In the genomic region with DNA sequence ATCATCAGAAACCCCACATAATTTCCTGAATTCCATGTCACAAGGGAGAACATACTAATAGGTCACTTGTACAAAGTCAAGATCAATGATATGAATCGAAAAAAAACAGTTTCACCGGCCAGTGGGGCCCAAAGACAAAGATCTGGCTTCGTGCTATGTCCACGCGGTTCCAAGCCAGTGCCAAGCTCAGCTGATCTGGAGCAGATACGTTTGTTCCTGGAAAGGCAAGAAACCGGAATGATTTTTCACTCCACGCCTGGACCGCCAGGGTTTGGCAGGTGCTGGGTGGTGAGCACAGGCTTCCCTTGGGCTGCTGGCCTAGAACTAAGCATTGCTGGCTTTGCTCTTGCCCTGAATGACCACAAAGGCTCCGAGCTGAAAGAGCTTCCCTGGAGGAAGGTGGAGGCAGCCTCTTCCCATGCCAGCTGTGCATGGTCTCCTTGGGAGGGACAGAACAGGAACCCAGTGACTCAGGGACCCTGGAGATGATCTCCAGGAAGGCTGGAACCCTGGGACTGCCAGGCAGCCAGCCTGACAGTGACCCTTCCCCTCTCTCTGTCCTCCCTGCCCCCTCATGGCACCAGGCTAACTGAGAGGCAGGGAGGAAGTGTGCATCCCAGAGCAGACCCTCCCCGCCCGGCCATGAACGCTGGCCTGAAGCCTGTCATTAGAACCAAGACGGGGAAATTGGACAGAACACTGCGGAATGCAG, we compare ENCODE assay signal across 20 cellular contexts. TPM values are rescaled to one million over a fixed set of nuclear protein-coding genes. Genes with fewer than 3 reads are reported as not detected.
DNase-seq lines count a peak whose midpoint lies in the region; ATAC-seq and TF ChIP-seq lines count a peak whose summit lies in the region.
"Had no signal": no experiment of that assay in that cellular context is flagged by ENCODE, and none has a peak within 500 bp of the region (broad histone marks: within the 10 kb centered on the region; RNA-seq: fewer than 3 reads in every experiment).

No MANE protein-coding gene starts in this region.

- H2AK5ac ChIP-seq in neuronal stem cell (ENCODE audit: low read depth, low read length) = peak overlapping the region; percentile 70

- H3K36me3 ChIP-seq in heart right ventricle (no peaks in the 10 kb centered on the region), neuronal stem cell (replicated peaks in 1 of 2; ENCODE audit: control insufficient read depth in 2 of 2, insufficient read depth in 2 of 2, low read length in 2 of 2) (no peaks in the 10 kb centered on the region), aorta (ENCODE audit: control insufficient read depth in 1 of 2, insufficient read depth in 2 of 2, low read length in 1 of 2) (no peaks in the 10 kb centered on the region), transverse colon (no peaks in the 10 kb centered on the region)

- H2BK12ac ChIP-seq in neuronal stem cell (ENCODE audit: low read length) = no peak overlapping the region

- no peak for DNase-seq in heart right ventricle
- DNase-seq in left ventricle myocardium superior = no peak
- peak; percentile 7 for DNase-seq in kidney glomerular epithelial cell (lab: John Stamatoyannopoulos, UW)
- no peak for DNase-seq in neuronal stem cell (ENCODE audit: low spot score)
- DNase-seq in aorta = no peak
- DNase-seq in activated gamma-delta T cell treated with Interleukin-2 at 50 U/mL for 16 hours = no peak
- no peak for DNase-seq in transverse colon
- DNase-seq: COR-L47, DMS 273 treated with DMSO at 0.1 percent for 48 hours, DND-41, NCI-H1092 treated with DMSO at 0.1 percent for 48 hours, NCI-H146, NCI-H2029 treated with DMSO at 0.1 percent for 48 hours, NCI-H748 treated with DMSO at 0.1 percent for 48 hours, OCI-M1 had no signal

- peaks cover 0 to 4% (median 0%) of the 10 kb centered on the region in 7 donors for H3K27me3 ChIP-seq in heart right ventricle
- H3K27me3 ChIP-seq in neuronal stem cell (ENCODE audit: control insufficient read depth in 3 of 3, insufficient read depth in 3 of 3, low read depth in 1 of 3, low read length in 3 of 3) = no peaks in the 10 kb centered on the region
- H3K27me3 ChIP-seq in aorta (ENCODE audit: control insufficient read depth in 1 of 2, insufficient read depth in 2 of 2, low read length in 1 of 2) = no peaks in the 10 kb centered on the region
- no peaks in the 10 kb centered on the region for H3K27me3 ChIP-seq in transverse colon

- H3K4me1 ChIP-seq in heart right ventricle (peaks cover 0 to 25% (median 0%) of the 10 kb centered on the region in 9 donors), neuronal stem cell (ENCODE audit: control insufficient read depth in 2 of 2, insufficient read depth in 1 of 2, low read depth in 1 of 2, low read length in 2 of 2) (no peaks in the 10 kb centered on the region), aorta (ENCODE audit: control insufficient read depth in 1 of 2, insufficient read depth in 2 of 2, low read length in 2 of 2) (no peaks in the 10 kb centered on the region), transverse colon (no peaks in the 10 kb centered on the region)

- H3K9me3 ChIP-seq in heart right ventricle (peaks cover 0 to 4% (median 0%) of the 10 kb centered on the region in 11 donors), neuronal stem cell (replicated peaks in 1 of 2; ENCODE audit: control insufficient read depth in 2 of 2, insufficient read depth in 1 of 2, low read depth in 1 of 2, low read length in 2 of 2) (peaks cover 0 to 2% of the 10 kb centered on the region in 2 donors), aorta (ENCODE audit: control insufficient read depth, low read length) (peaks cover 4% of the 10 kb centered on the region), transverse colon (no peaks in the 10 kb centered on the region)

- in situ Hi-C loops in transverse colon (cut with MboI; ENCODE audit: low pct_ligation_motif_present in 1 of 4, low pct_unique_long_range_greater_than_20kb in 1 of 4, low sequenced_read_pairs in 3 of 4) = no loop called here

- H3K27ac ChIP-seq in heart right ventricle (no peak overlapping the region), neuronal stem cell (replicated peaks; ENCODE audit: low read length) (no peak overlapping the region), aorta (ENCODE audit: low read depth in 1 of 2, low read length in 2 of 2) (no peak overlapping the region), transverse colon (no peak overlapping the region)

- H4K8ac ChIP-seq in neuronal stem cell (ENCODE audit: low read depth, low read length) = no peak overlapping the region

- no peak overlapping the region for H3K9ac ChIP-seq in neuronal stem cell (ENCODE audit: low read depth, low read length, poor library complexity)

- H3K4me2 ChIP-seq in neuronal stem cell (ENCODE audit: insufficient read depth, low read length, poor library complexity, severe bottlenecking) = no peak overlapping the region

- TF ChIP-seq EP300 in transverse colon (IDR thresholded peaks at IDR 0.05; ENCODE audit: low read depth) = no peak

- no peak overlapping the region for H2AFZ ChIP-seq in neuronal stem cell (ENCODE audit: low read length)

- intact Hi-C loops in heart right ventricle (cut with DNase I) = loop anchor here in 2 of 10 donors (5.0 to 10.0 kb wide), 2 partner anchors 56 to 58 kb away; no protein-coding TSS in a partner anchor
- intact Hi-C loops in left ventricle myocardium superior (cut with micrococcal nuclease) = no loop called here
- intact Hi-C loops in aorta (cut with DNase I) = no loop called here
- intact Hi-C loops in transverse colon (cut with DNase I; ENCODE audit: low total_unique reads) = no loop called here

- H3K18ac ChIP-seq in neuronal stem cell (ENCODE audit: low read length) = peak overlapping the region; percentile 83

- H3K4me3 ChIP-seq in heart right ventricle (no peak overlapping the region), neuronal stem cell (ENCODE audit: low read length in 2 of 2) (no peak overlapping the region), aorta (ENCODE audit: low read length in 2 of 2) (no peak overlapping the region), transverse colon (no peak overlapping the region)
- H3K4me3 ChIP-seq: K562 had no signal

- H2BK5ac ChIP-seq in neuronal stem cell (ENCODE audit: low read length) = peak overlapping the region; percentile 79

- TF ChIP-seq CTCF in heart right ventricle (IDR thresholded peaks at IDR 0.05) = no peak
- TF ChIP-seq CTCF in transverse colon (IDR thresholded peaks at IDR 0.05) = no peak

- H3K4ac ChIP-seq in neuronal stem cell (ENCODE audit: low read length) = no peak overlapping the region

- no peaks in the 10 kb centered on the region for H3K79me1 ChIP-seq in neuronal stem cell (ENCODE audit: low read depth, low read length)

- 66 to 75% methylated on average over 15 of the region's 15 CpGs for WGBS in heart right ventricle, 2 donors
- WGBS in neuronal stem cell (ENCODE audit: extremely low coverage in 2 of 2, insufficient read length in 2 of 2, insufficient replicate concordance in 1 of 2), 2 donors = no CpG with 5 or more reads among the region's 15 CpGs
- 66 to 72% methylated on average over 15 of the region's 15 CpGs for WGBS in aorta, 2 donors
- WGBS in transverse colon (ENCODE audit: low coverage in 1 of 2), 2 donors = 71 to 85% methylated on average over 10 to 15 of the region's 15 CpGs

- no peak overlapping the region for H3K23ac ChIP-seq in neuronal stem cell (ENCODE audit: low read depth, low read length, poor library complexity)

- no peak for TF ChIP-seq POLR2A in transverse colon (IDR thresholded peaks at IDR 0.05)

- H3K14ac ChIP-seq in neuronal stem cell (ENCODE audit: low read length) = no peak overlapping the region

- H4K91ac ChIP-seq in neuronal stem cell (ENCODE audit: low read depth, low read length, poor library complexity) = no peak overlapping the region

- no peak overlapping the region for H2BK120ac ChIP-seq in neuronal stem cell (ENCODE audit: low read depth, low read length)

- H2BK15ac ChIP-seq in neuronal stem cell (ENCODE audit: low read length) = no peak overlapping the region

- ATAC-seq in heart right ventricle (peak in 5 of 8 donors; percentile 24 to 63 (median 38)), left ventricle myocardium superior (no peak), aorta (ENCODE audit: low FRiP score) (peak; percentile 22)
- ATAC-seq: K562 had no signal

RNA-seq across cellular contexts. Expression of gene TRPM1, which starts 40.9 kb away (rescaled TPM):
- total RNA-seq in heart right ventricle (not detected), left ventricle myocardium superior (not detected), aorta (not detected), transverse colon (not detected)
- polyA plus RNA-seq in heart right ventricle (under 1 TPM in 1 of 2 donors, not detected in 1; 0.06 TPM), aorta (not detected)
- polyA plus RNA-seq in neuronal stem cell (2013, experiment 1 of 2) = not detected
- not detected for polyA plus RNA-seq in neuronal stem cell (2013, experiment 2 of 2)
- total RNA-seq: A172, B cell, K562, NCI-H460, RPMI7951 had no signal
